ENCODE assay signal across 8 cellular contexts in genomic region chr12:98646165-98646764, GRCh38. TPM values are rescaled to one million over a fixed set of nuclear protein-coding genes. Genes with fewer than 3 reads are reported as not detected.
A peak's percentile ranks its signal among the peaks of the same experiment; 100 is the strongest.
DNase-seq lines count a peak whose midpoint lies in the region; ATAC-seq and TF ChIP-seq lines count a peak whose summit lies in the region.

No MANE protein-coding gene starts in this region.

- H3K4me3 Mint-ChIP-seq in activated T-helper 1 cell treated with anti-CD3 and anti-CD28 coated beads, Interleukin-12 subunit alpha, Interleukin-12 subunit beta, Interleukin-2, Interleukin-4 antibody, amounts not matched to agents 30 ng/mL and 10 ng/mL and 1 ng/mL, durations not matched to agents 14 hours and 24 hours and 36 hours = peak overlapping the region; percentile 92

- H3K27me3 Mint-ChIP-seq in activated T-helper 1 cell treated with anti-CD3 and anti-CD28 coated beads, Interleukin-12 subunit alpha, Interleukin-12 subunit beta, Interleukin-2, Interleukin-4 antibody, amounts not matched to agents 30 ng/mL and 10 ng/mL and 1 ng/mL, durations not matched to agents 14 hours and 24 hours and 36 hours (ENCODE audit: insufficient read depth) = no peaks in the 10 kb centered on the region

- DNase-seq in Ammon's horn (ENCODE audit: low spot score) (peak; percentile 7), substantia nigra (lab: John Stamatoyannopoulos, UW) (no peak), NCI-H1048 (lab: John Stamatoyannopoulos, UW) (no peak)
- no peak for DNase-seq in activated T-helper 1 cell treated with anti-CD3 and anti-CD28 coated beads, Interleukin-12 subunit alpha, Interleukin-12 subunit beta, Interleukin-2, Interleukin-4 antibody, amounts not matched to agents 30 ng/mL and 10 ng/mL and 1 ng/mL, durations not matched to agents 14 hours and 24 hours and 36 hours (ENCODE audit: low spot score)
- peak; percentile 12 for DNase-seq in stimulated activated naive CD8-positive, alpha-beta T cell treated with anti-CD3 and anti-CD28 coated beads, Interleukin-15, Interleukin-2, amounts not matched to agents 100 U/mL and 50 U/mL, for 24 hours

- TF ChIP-seq CTCF in HEK293 (tag by site-specific recombination; IDR thresholded peaks at IDR 0.05) = 0 out of 2 replicates have a peak, but pooled peaks have one; percentile 40

- ATAC-seq in stimulated activated naive CD8-positive, alpha-beta T cell treated with anti-CD3 and anti-CD28 coated beads, Interleukin-15, Interleukin-2, amounts not matched to agents 100 U/mL and 50 U/mL, for 24 hours = no peak
- no peak for ATAC-seq in HG03521 (IDR thresholded peaks at IDR 0.05; ENCODE audit: unreplicated experiment)

- no peaks in the 10 kb centered on the region for H3K9me3 Mint-ChIP-seq in activated T-helper 1 cell treated with anti-CD3 and anti-CD28 coated beads, Interleukin-12 subunit alpha, Interleukin-12 subunit beta, Interleukin-2, Interleukin-4 antibody, amounts not matched to agents 30 ng/mL and 10 ng/mL and 1 ng/mL, durations not matched to agents 14 hours and 24 hours and 36 hours

- peak overlapping the region; percentile 81 for H3K27ac Mint-ChIP-seq in activated T-helper 1 cell treated with anti-CD3 and anti-CD28 coated beads, Interleukin-12 subunit alpha, Interleukin-12 subunit beta, Interleukin-2, Interleukin-4 antibody, amounts not matched to agents 30 ng/mL and 10 ng/mL and 1 ng/mL, durations not matched to agents 14 hours and 24 hours and 36 hours

- intact Hi-C loops in activated T-helper 1 cell treated with anti-CD3 and anti-CD28 coated beads, Interleukin-12 subunit alpha, Interleukin-12 subunit beta, Interleukin-2, Interleukin-4 antibody, amounts not matched to agents 30 ng/mL and 10 ng/mL and 1 ng/mL, durations not matched to agents 14 hours and 24 hours and 36 hours (cut with micrococcal nuclease) = loop anchor here (5.0 to 10.0 kb wide), 3 partner anchors 251 to 1739 kb away; partner anchors contain the start of genes DEPDC4, NEDD1 and SCYL2

- peaks cover 42% of the 10 kb centered on the region for H3K4me1 Mint-ChIP-seq in activated T-helper 1 cell treated with anti-CD3 and anti-CD28 coated beads, Interleukin-12 subunit alpha, Interleukin-12 subunit beta, Interleukin-2, Interleukin-4 antibody, amounts not matched to agents 30 ng/mL and 10 ng/mL and 1 ng/mL, durations not matched to agents 14 hours and 24 hours and 36 hours (ENCODE audit: low read depth)

- POLR2A ChIA-PET in HEK293 (lab: Yijun Ruan, JAX) = interaction anchor here (2.0 kb wide), 1 partner anchor 52 kb away, joined by 16 read pairs; the partner anchor contains the start of gene SLC25A3

- no peak overlapping the region for H3K27ac ChIP-seq in HEK293 (ENCODE audit: extremely low read depth, low read depth, low read length)
- H3K27ac ChIP-seq in iPS-20b (ENCODE audit: low read length) = no peak overlapping the region
- H3K27ac ChIP-seq in substantia nigra (ENCODE audit: low read depth, low read length, poor library complexity, severe bottlenecking) = no peak overlapping the region

- H3K36me3 ChIP-seq in HEK293 (ENCODE audit: control insufficient read depth in 2 of 2, insufficient read depth in 1 of 2, low read length in 2 of 2) (peaks cover 25 to 32% of the 10 kb centered on the region in 2 experiments), iPS-20b (ENCODE audit: insufficient read depth, low read depth, low read length) (peaks cover 30% of the 10 kb centered on the region)

- H3K4me3 ChIP-seq in HEK293 (ENCODE audit: low read depth, low read length) = peak overlapping the region; percentile 96
- peak overlapping the region; percentile 99 for H3K4me3 ChIP-seq in iPS-20b (ENCODE audit: low read length)

- peaks cover 23% of the 10 kb centered on the region for H3K36me3 Mint-ChIP-seq in activated T-helper 1 cell treated with anti-CD3 and anti-CD28 coated beads, Interleukin-12 subunit alpha, Interleukin-12 subunit beta, Interleukin-2, Interleukin-4 antibody, amounts not matched to agents 30 ng/mL and 10 ng/mL and 1 ng/mL, durations not matched to agents 14 hours and 24 hours and 36 hours (ENCODE audit: low read depth)

- H3K4me1 ChIP-seq in HEK293 (ENCODE audit: control insufficient read depth, insufficient read depth, low read length) (no peaks in the 10 kb centered on the region), iPS-20b (ENCODE audit: insufficient read depth, low read length) (peaks cover 3% of the 10 kb centered on the region)

- CTCF ChIA-PET in HEK293 (lab: Yijun Ruan, JAX) = interaction anchor here (0.6 to 1.1 kb wide), 5 partner anchors 8 to 397 kb away, joined by 3 to 5 read pairs (median 3); no protein-coding TSS in a partner anchor

- H3K9me3 ChIP-seq in HEK293 (ENCODE audit: control insufficient read depth, insufficient read depth, low read depth, low read length) = no peaks in the 10 kb centered on the region
- no peaks in the 10 kb centered on the region for H3K9me3 ChIP-seq in iPS-20b (ENCODE audit: insufficient read depth, low read depth, low read length)

- H3K9ac ChIP-seq in iPS-20b (ENCODE audit: low read depth, low read length) = peak overlapping the region; percentile 80; the same call in 1 of the 2 replicates

- H3K27me3 ChIP-seq in iPS-20b (ENCODE audit: insufficient read depth, low read length) = peaks cover 9% of the 10 kb centered on the region; the same call in 1 of the 2 replicates

TF ChIP-seq in HEK293, 187 proteins besides CTCF, POLR2A, EP300 and RAD21 (continues in another document):
- TF ChIP-seq REST (tag by site-specific recombination; IDR thresholded peaks at IDR 0.05) = no peak
- TF ChIP-seq ZNF600 (tag by site-specific recombination; IDR thresholded peaks at IDR 0.05) = no peak
- 0 out of 2 replicates have a peak, but pooled peaks have one; percentile 11 for TF ChIP-seq ZBTB8A (tag by site-specific recombination; IDR thresholded peaks at IDR 0.05)
- TF ChIP-seq ZNF175 (tag by site-specific recombination; IDR thresholded peaks at IDR 0.05) = no peak
- TF ChIP-seq SP7 (tag by site-specific recombination; IDR thresholded peaks at IDR 0.05) = peak; percentile 34; the same call in 1 of the 2 replicates
- no peak for TF ChIP-seq ZNF585B (tag by site-specific recombination; IDR thresholded peaks at IDR 0.05)
- TF ChIP-seq ZNF660 (tag by site-specific recombination; IDR thresholded peaks at IDR 0.05) = peak; percentile 17; the same call in 1 of the 2 replicates
- 0 out of 2 replicates have a peak, but pooled peaks have one; percentile 7 for TF ChIP-seq ZNF2 (tag by site-specific recombination; IDR thresholded peaks at IDR 0.05)
- TF ChIP-seq ZNF621 (tag by site-specific recombination; IDR thresholded peaks at IDR 0.05) = no peak
- TF ChIP-seq ZNF677 (tag by site-specific recombination; IDR thresholded peaks at IDR 0.05) = no peak
- TF ChIP-seq PRDM6 (tag by site-specific recombination; IDR thresholded peaks at IDR 0.05) = no peak; the same call in 1 of the 2 replicates
- TF ChIP-seq ZNF626 (tag by site-specific recombination; IDR thresholded peaks at IDR 0.05) = no peak
- no peak for TF ChIP-seq GLIS1 (tag by site-specific recombination; IDR thresholded peaks at IDR 0.05)
- no peak for TF ChIP-seq ZNF23 (tag by site-specific recombination; IDR thresholded peaks at IDR 0.05; ENCODE audit: borderline replicate concordance)

RNA-seq across cellular contexts. Expression of gene APAF1, which starts 1.2 kb away (rescaled TPM):
- total RNA-seq in activated T-helper 1 cell treated with anti-CD3 and anti-CD28 coated beads, Interleukin-12 subunit alpha, Interleukin-12 subunit beta, Interleukin-2, Interleukin-4 antibody, amounts not matched to agents 30 ng/mL and 10 ng/mL and 1 ng/mL, durations not matched to agents 14 hours and 24 hours and 36 hours = 21.2 and 23.9 TPM in 2 replicates

RNA-seq across cellular contexts. Expression of gene IKBIP, which starts 1.7 kb away (rescaled TPM):
- total RNA-seq in activated T-helper 1 cell treated with anti-CD3 and anti-CD28 coated beads, Interleukin-12 subunit alpha, Interleukin-12 subunit beta, Interleukin-2, Interleukin-4 antibody, amounts not matched to agents 30 ng/mL and 10 ng/mL and 1 ng/mL, durations not matched to agents 14 hours and 24 hours and 36 hours = 35.5 and 36.5 TPM in 2 replicates

RNA-seq across cellular contexts. Expression of gene SLC25A3, which starts 52.8 kb away (rescaled TPM):
- total RNA-seq in activated T-helper 1 cell treated with anti-CD3 and anti-CD28 coated beads, Interleukin-12 subunit alpha, Interleukin-12 subunit beta, Interleukin-2, Interleukin-4 antibody, amounts not matched to agents 30 ng/mL and 10 ng/mL and 1 ng/mL, durations not matched to agents 14 hours and 24 hours and 36 hours = 570 and 580 TPM in 2 replicates

Comparison
In these comparisons a context has a peak if more than half of its experiments do, and no peak if none do; other contexts are left out.
1. DNase-seq: peak in Ammon's horn (single experiment) and stimulated activated naive CD8-positive, alpha-beta T cell treated with anti-CD3 and anti-CD28 coated beads, Interleukin-15, Interleukin-2, amounts not matched to agents 100 U/mL and 50 U/mL, for 24 hours (single experiment); none in activated T-helper 1 cell treated with anti-CD3 and anti-CD28 coated beads, Interleukin-12 subunit alpha, Interleukin-12 subunit beta, Interleukin-2, Interleukin-4 antibody, amounts not matched to agents 30 ng/mL and 10 ng/mL and 1 ng/mL, durations not matched to agents 14 hours and 24 hours and 36 hours (single experiment), substantia nigra (0 of 49) and NCI-H1048 (single experiment).